In the genomic region with DNA sequence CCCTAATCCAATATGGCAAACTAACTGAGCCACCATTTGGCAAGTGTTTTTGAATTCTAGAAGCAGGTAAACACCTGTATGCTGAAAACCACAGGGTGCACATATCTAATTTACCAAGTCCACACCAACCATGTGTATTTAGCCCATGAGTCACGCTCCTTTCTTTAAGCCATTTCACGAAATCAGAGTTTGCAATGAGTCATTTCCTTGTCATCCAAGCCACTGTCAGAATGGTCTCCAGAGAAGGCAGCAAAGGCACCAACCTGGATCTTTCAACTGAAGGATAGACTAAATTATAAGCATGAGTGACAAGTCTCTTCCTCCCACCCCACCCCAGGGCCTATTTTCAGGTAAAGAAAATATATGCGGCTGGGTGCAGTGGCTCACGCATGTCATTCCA, we compare ENCODE assay signal across 1 cellular context.
TF ChIP-seq lines count a peak whose summit lies in the region.

No MANE protein-coding gene starts in this region.

TF ChIP-seq in HepG2, 621 proteins besides CTCF, POLR2A, EP300 and RAD21 (continued from another document):
- TF ChIP-seq CREB1 (IDR thresholded peaks at IDR 0.05) (peak; percentile 28; the same call in 1 of the 2 replicates), CREB1 (CRISPR knock-in tag; IDR thresholded peaks at IDR 0.05) (no peak), TCF7 (IDR thresholded peaks at IDR 0.05; ENCODE audit: low read depth) (no peak), ZNF234 (CRISPR knock-in tag; conservative IDR thresholded peaks at IDR 0.05) (no peak), ZFP62 (CRISPR knock-in tag; IDR thresholded peaks at IDR 0.05) (no peak), ZNF530 (CRISPR knock-in tag; IDR thresholded peaks at IDR 0.05; ENCODE audit: low read depth) (no peak), AHR (CRISPR knock-in tag; IDR thresholded peaks at IDR 0.05) (no peak), EEA1 (CRISPR knock-in tag; IDR thresholded peaks at IDR 0.05; ENCODE audit: borderline replicate concordance) (no peak)
